ENCODE assay signal across 14 cellular contexts in genomic region chr1:194279975-194280374, GRCh38.
DNase-seq lines count a peak whose midpoint lies in the region; ATAC-seq, FAIRE-seq and TF ChIP-seq lines count a peak whose summit lies in the region.
"Had no signal": no experiment of that assay in that cellular context is flagged by ENCODE, and none has a peak within 500 bp of the region (broad histone marks: within the 10 kb centered on the region; RNA-seq: fewer than 3 reads in every experiment).

No MANE protein-coding gene starts in this region.

- TF ChIP-seq CTCF in mucosa of descending colon (IDR thresholded peaks at IDR 0.05) = no peak

- no peaks in the 10 kb centered on the region for H3K9me3 ChIP-seq in mucosa of descending colon

- no peak for TF ChIP-seq POLR2A in GM12891 (IDR thresholded peaks at IDR 0.05; ENCODE audit: low read depth, low read length)

- no peak for DNase-seq in GM12891 (ENCODE audit: insufficient read length, low spot score)
- no peak for DNase-seq in ecto neural progenitor cell (ENCODE audit: low spot score)
- no peak for DNase-seq in mucosa of descending colon
- no peak for DNase-seq in stimulated activated CD4-positive, alpha-beta T cell treated with anti-CD3 and anti-CD28 coated beads, Interleukin-2, amount 100 ng/mL, for 48 hours
- no peak for DNase-seq in activated T-cell treated with anti-CD3 and anti-CD28 coated beads for 4 hours
- DNase-seq: activated T-cell treated with anti-CD3 and anti-CD28 coated beads, Interleukin-2, amount 50 U/mL, for 4 hours; DMS79; NCI-H1930 had no signal

- H3K4me1 ChIP-seq in mucosa of descending colon (ENCODE audit: low read depth) = no peaks in the 10 kb centered on the region
- H3K4me1 ChIP-seq: parathyroid adenoma had no signal

- FAIRE-seq in GM12891 (lab: Jason Lieb, UNC) = no peak
- FAIRE-seq: HepG2 had no signal

- H3K36me3 ChIP-seq in mucosa of descending colon (ENCODE audit: low read depth) = no peaks in the 10 kb centered on the region

- ATAC-seq in GM19452 (IDR thresholded peaks at IDR 0.05; ENCODE audit: unreplicated experiment) = peak; percentile 75
- ATAC-seq in HG02798 (IDR thresholded peaks at IDR 0.05; ENCODE audit: poor library complexity, unreplicated experiment) = peak; percentile 78
- peak; percentile 56 for ATAC-seq in HG03457 (IDR thresholded peaks at IDR 0.05; ENCODE audit: unreplicated experiment)
- no peak for ATAC-seq in mucosa of descending colon
- ATAC-seq: activated T-cell treated with anti-CD3 and anti-CD28 coated beads, Interleukin-2, amount 50 U/mL, for 4 hours; HepG2; Panc1 had no signal

- intact Hi-C loops in mucosa of descending colon (cut with DNase I, micrococcal nuclease) = no loop called here

- H3K4me3 ChIP-seq in mucosa of descending colon = no peak overlapping the region

TF ChIP-seq in GM12891, 5 proteins besides CTCF, POLR2A, EP300 and RAD21:
- no peak for TF ChIP-seq TAF1 (IDR thresholded peaks at IDR 0.05; ENCODE audit: low read depth, low read length)
- TF ChIP-seq SPI1 (IDR thresholded peaks at IDR 0.05; ENCODE audit: low read depth, low read length) = peak; percentile 66
